In the genomic region with DNA sequence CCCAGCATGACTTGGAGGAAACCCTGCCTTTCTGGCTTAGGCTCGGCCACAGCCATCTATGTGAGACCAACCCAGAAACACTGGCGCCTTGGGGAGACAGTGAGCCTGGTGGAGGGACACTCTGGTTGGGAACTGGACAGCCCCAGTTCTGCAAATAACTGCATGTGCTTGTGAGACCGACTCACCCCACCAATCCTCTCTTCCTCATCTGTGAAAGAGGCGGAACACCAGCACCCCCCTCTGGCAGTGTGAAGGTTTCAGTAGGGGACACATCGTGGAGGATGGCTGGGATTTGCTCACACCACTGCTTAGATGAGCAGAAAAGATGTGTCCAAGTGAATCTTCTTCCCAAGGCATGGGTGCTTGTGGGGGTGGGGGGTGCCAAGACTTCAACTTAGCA, we compare ENCODE assay signal across 8 cellular contexts. TPM values are rescaled to one million over a fixed set of nuclear protein-coding genes. Genes with fewer than 3 reads are reported as not detected.
DNase-seq lines count a peak whose midpoint lies in the region; ATAC-seq and TF ChIP-seq lines count a peak whose summit lies in the region.

No MANE protein-coding gene starts in this region.

- WGBS in endodermal cell (ENCODE audit: insufficient coverage in 1 of 2, insufficient read length in 1 of 2), 2 experiments = 63% methylated on average over 5 of the region's 5 CpGs; no CpG with 5 or more reads in 1 of the 2 experiments
- WGBS in stomach, 5 donors = 38 to 64% (median 41%) methylated on average over 4 to 5 of the region's 5 CpGs

- TF ChIP-seq CTCF in endodermal cell (conservative IDR thresholded peaks at IDR 0.05) (peak; percentile 76), stomach (IDR thresholded peaks at IDR 0.05) (no peak)

- in situ Hi-C loops in HAP-1 (cut with MboI; ENCODE audit: low sequenced_read_pairs) (loop anchor here (10.0 to 25.0 kb wide), 2 partner anchors 183 to 465 kb away; partner anchors contain the start of gene B4GALT7), SK-MEL-5 (cut with HindIII; ENCODE audit: low pct_unique_long_range_greater_than_20kb, low sequenced_read_pairs) (no loop called here)

- no peak overlapping the region for H3K4me3 ChIP-seq in CD4-positive, CD25-positive, alpha-beta regulatory T cell (ENCODE audit: low read depth, low read length)
- no peak overlapping the region for H3K4me3 ChIP-seq in HAP-1
- no peak overlapping the region for H3K4me3 ChIP-seq in endodermal cell (ENCODE audit: low read length)
- no peak overlapping the region for H3K4me3 ChIP-seq in stomach

- TF ChIP-seq POLR2A in stomach (IDR thresholded peaks at IDR 0.05) = no peak

- no peaks in the 10 kb centered on the region for H3K36me3 ChIP-seq in CD4-positive, CD25-positive, alpha-beta regulatory T cell (ENCODE audit: control insufficient read depth, insufficient read depth, low read length)
- H3K36me3 ChIP-seq in HAP-1 (replicated peaks) (no peaks in the 10 kb centered on the region), endodermal cell (ENCODE audit: control insufficient read depth, insufficient read depth, low read length) (no peaks in the 10 kb centered on the region), stomach (no peaks in the 10 kb centered on the region)

- no peak for ATAC-seq in CD4-positive, CD25-positive, alpha-beta regulatory T cell (ENCODE audit: low read depth in 2 of 2)

- H3K27ac ChIP-seq in CD4-positive, CD25-positive, alpha-beta regulatory T cell (ENCODE audit: insufficient read depth, low read length, poor library complexity, severe bottlenecking) = no peak overlapping the region
- H3K27ac ChIP-seq in endodermal cell (ENCODE audit: low read depth, low read length) = no peak overlapping the region
- H3K27ac ChIP-seq in stomach = no peak overlapping the region

- peaks cover 10% of the 10 kb centered on the region for H3K27me3 Mint-ChIP-seq in CD4-positive, CD25-positive, alpha-beta regulatory T cell
- peaks cover 10% of the 10 kb centered on the region for H3K27me3 Mint-ChIP-seq in endodermal cell (ENCODE audit: insufficient read depth)
- H3K27me3 Mint-ChIP-seq in activated T-helper 2 cell treated with anti-CD3 and anti-CD28 coated beads, Interferon-gamma antibody, Interleukin-2, Interleukin-4, amounts not matched to agents 10 μg/mL and 5 μg/mL and 100 μg/mL, durations not matched to agents 14 hours and 24 hours and 36 hours (ENCODE audit: low read depth) = peaks cover 6% of the 10 kb centered on the region

- H3K36me3 Mint-ChIP-seq in CD4-positive, CD25-positive, alpha-beta regulatory T cell = no peaks in the 10 kb centered on the region
- no peaks in the 10 kb centered on the region for H3K36me3 Mint-ChIP-seq in endodermal cell (ENCODE audit: low read depth)
- no peaks in the 10 kb centered on the region for H3K36me3 Mint-ChIP-seq in activated T-helper 2 cell treated with anti-CD3 and anti-CD28 coated beads, Interferon-gamma antibody, Interleukin-2, Interleukin-4, amounts not matched to agents 10 μg/mL and 5 μg/mL and 100 μg/mL, durations not matched to agents 14 hours and 24 hours and 36 hours (ENCODE audit: low read depth)

- no peak overlapping the region for H3K27ac Mint-ChIP-seq in CD4-positive, CD25-positive, alpha-beta regulatory T cell
- no peak overlapping the region for H3K27ac Mint-ChIP-seq in endodermal cell
- H3K27ac Mint-ChIP-seq in activated T-helper 2 cell treated with anti-CD3 and anti-CD28 coated beads, Interferon-gamma antibody, Interleukin-2, Interleukin-4, amounts not matched to agents 10 μg/mL and 5 μg/mL and 100 μg/mL, durations not matched to agents 14 hours and 24 hours and 36 hours = no peak overlapping the region

- intact Hi-C loops in activated T-helper 2 cell treated with anti-CD3 and anti-CD28 coated beads, Interferon-gamma antibody, Interleukin-2, Interleukin-4, amounts not matched to agents 10 μg/mL and 5 μg/mL and 100 μg/mL, durations not matched to agents 14 hours and 24 hours and 36 hours (cut with micrococcal nuclease) = no loop called here
- intact Hi-C loops in stomach (cut with DNase I; ENCODE audit: low total_unique reads) = loop anchor here (5.0 kb wide), 1 partner anchor 92 kb away; no protein-coding TSS in a partner anchor

- TF ChIP-seq EP300 in stomach (IDR thresholded peaks at IDR 0.05) = no peak

- H3K4me1 ChIP-seq in CD4-positive, CD25-positive, alpha-beta regulatory T cell (ENCODE audit: control insufficient read depth, insufficient read depth, low read length, poor library complexity, severe bottlenecking) = no peaks in the 10 kb centered on the region
- no peaks in the 10 kb centered on the region for H3K4me1 ChIP-seq in HAP-1
- no peaks in the 10 kb centered on the region for H3K4me1 ChIP-seq in endodermal cell (ENCODE audit: control insufficient read depth, insufficient read depth, low read length)
- H3K4me1 ChIP-seq in stomach = no peaks in the 10 kb centered on the region

- H3K9me3 Mint-ChIP-seq in CD4-positive, CD25-positive, alpha-beta regulatory T cell = no peaks in the 10 kb centered on the region
- H3K9me3 Mint-ChIP-seq in endodermal cell = no peaks in the 10 kb centered on the region
- no peaks in the 10 kb centered on the region for H3K9me3 Mint-ChIP-seq in activated T-helper 2 cell treated with anti-CD3 and anti-CD28 coated beads, Interferon-gamma antibody, Interleukin-2, Interleukin-4, amounts not matched to agents 10 μg/mL and 5 μg/mL and 100 μg/mL, durations not matched to agents 14 hours and 24 hours and 36 hours

- H3K4me1 Mint-ChIP-seq in CD4-positive, CD25-positive, alpha-beta regulatory T cell = peaks cover 0 to 2% (median 0%) of the 10 kb centered on the region in 4 donors
- peaks cover 6% of the 10 kb centered on the region for H3K4me1 Mint-ChIP-seq in endodermal cell
- peaks cover 5% of the 10 kb centered on the region for H3K4me1 Mint-ChIP-seq in activated T-helper 2 cell treated with anti-CD3 and anti-CD28 coated beads, Interferon-gamma antibody, Interleukin-2, Interleukin-4, amounts not matched to agents 10 μg/mL and 5 μg/mL and 100 μg/mL, durations not matched to agents 14 hours and 24 hours and 36 hours (ENCODE audit: low read depth)

- DNase-seq in CD4-positive, CD25-positive, alpha-beta regulatory T cell = peak in 2 of 3 donors; percentile 16 to 35
- DNase-seq in HAP-1 (ENCODE audit: low spot score in 2 of 2) = peak; percentile 20 to 73
- DNase-seq in SK-MEL-5 (ENCODE audit: low read depth, low spot score) = peak; percentile 65
- DNase-seq in endodermal cell = peak; percentile 91
- peak; percentile 16 for DNase-seq in stimulated activated CD4-positive, alpha-beta T cell treated with anti-CD3 and anti-CD28 coated beads, Interleukin-4, amount 100 ng/mL, for 1 hour
- DNase-seq in activated T-helper 2 cell treated with anti-CD3 and anti-CD28 coated beads, Interferon-gamma antibody, Interleukin-2, Interleukin-4, amounts not matched to agents 10 μg/mL and 5 μg/mL and 100 μg/mL, durations not matched to agents 14 hours and 24 hours and 36 hours (ENCODE audit: low spot score) = no peak
- no peak for DNase-seq in A172 (ENCODE audit: low spot score)
- no peak for DNase-seq in stomach

- no peaks in the 10 kb centered on the region for H3K9me3 ChIP-seq in CD4-positive, CD25-positive, alpha-beta regulatory T cell (ENCODE audit: control insufficient read depth in 2 of 2, low read length in 2 of 2)
- H3K9me3 ChIP-seq in HAP-1 (no peaks in the 10 kb centered on the region), endodermal cell (ENCODE audit: control insufficient read depth, low read length) (no peaks in the 10 kb centered on the region), stomach (no peaks in the 10 kb centered on the region)

- H3K9ac ChIP-seq in endodermal cell (ENCODE audit: extremely low read depth, low read length, poor library complexity, severe bottlenecking) = no peak overlapping the region

- no peak overlapping the region for H3K4me3 Mint-ChIP-seq in CD4-positive, CD25-positive, alpha-beta regulatory T cell
- no peak overlapping the region for H3K4me3 Mint-ChIP-seq in endodermal cell
- H3K4me3 Mint-ChIP-seq in activated T-helper 2 cell treated with anti-CD3 and anti-CD28 coated beads, Interferon-gamma antibody, Interleukin-2, Interleukin-4, amounts not matched to agents 10 μg/mL and 5 μg/mL and 100 μg/mL, durations not matched to agents 14 hours and 24 hours and 36 hours (ENCODE audit: low read depth) = no peak overlapping the region

- peaks cover under 1% of the 10 kb centered on the region for H3K27me3 ChIP-seq in CD4-positive, CD25-positive, alpha-beta regulatory T cell (ENCODE audit: control insufficient read depth, insufficient read depth, low read length)
- H3K27me3 ChIP-seq in HAP-1 (ENCODE audit: low read depth) = no peaks in the 10 kb centered on the region
- peaks cover 6% of the 10 kb centered on the region for H3K27me3 ChIP-seq in endodermal cell (ENCODE audit: control insufficient read depth, insufficient read depth, low read length, poor library complexity, severe bottlenecking)
- peaks cover 0 to 34% (median 9%) of the 10 kb centered on the region in 3 donors for H3K27me3 ChIP-seq in stomach

RNA-seq across cellular contexts. Expression of gene N4BP3, which starts 43.4 kb away (rescaled TPM):
- total RNA-seq in CD4-positive, CD25-positive, alpha-beta regulatory T cell = 2.5 TPM
- under 1 TPM; 0.07 to 0.41 (median 0.34) TPM for polyA plus RNA-seq in CD4-positive, CD25-positive, alpha-beta regulatory T cell
- 2.8 and 3.6 TPM in 2 replicates for total RNA-seq in SK-MEL-5 (2014; rRNA removed; shearing (Covaris generic))
- 4.0 and 4.5 TPM in 2 replicates for polyA plus RNA-seq in SK-MEL-5 (2015; cell fraction: cytosol; rRNA removed)
- polyA plus RNA-seq in SK-MEL-5 (2015; cell fraction: nucleus; rRNA removed) = 1.9 and 5.2 TPM in 2 replicates
- total RNA-seq in endodermal cell (10 to 100 TPM; 12.7 to 15.2 TPM), stomach (1 to 10 TPM in 4 of 5 donors, not detected in 1; 2.7 to 6.1 (median 3.9) TPM)
- 6.5 TPM for polyA plus RNA-seq in endodermal cell (2013, experiment 1 of 2)
- 5.6 TPM for polyA plus RNA-seq in endodermal cell (2013, experiment 2 of 2)
- 3.3 and 3.4 TPM in 2 replicates for total RNA-seq in activated T-helper 2 cell treated with anti-CD3 and anti-CD28 coated beads, Interferon-gamma antibody, Interleukin-2, Interleukin-4, amounts not matched to agents 10 μg/mL and 5 μg/mL and 100 μg/mL, durations not matched to agents 14 hours and 24 hours and 36 hours
- total RNA-seq in A172 (2014; rRNA removed; shearing (Covaris generic)) = 0.17 and 0.33 TPM in 2 replicates
- 1 to 10 TPM; 2.6 to 3.8 (median 2.9) TPM for polyA plus RNA-seq in stomach

Comparison
In these comparisons a context has a peak if more than half of its experiments do, and no peak if none do; other contexts are left out.
1. DNase-seq: peak in CD4-positive, CD25-positive, alpha-beta regulatory T cell (2 of 3), HAP-1 (2 of 2), SK-MEL-5 (single experiment), endodermal cell (single experiment) and stimulated activated CD4-positive, alpha-beta T cell treated with anti-CD3 and anti-CD28 coated beads, Interleukin-4, amount 100 ng/mL, for 1 hour (single experiment); none in activated T-helper 2 cell treated with anti-CD3 and anti-CD28 coated beads, Interferon-gamma antibody, Interleukin-2, Interleukin-4, amounts not matched to agents 10 μg/mL and 5 μg/mL and 100 μg/mL, durations not matched to agents 14 hours and 24 hours and 36 hours (single experiment), A172 (single experiment) and stomach (single experiment).